In genomic region chr16:47833771-47834170, GRCh38 we compare ENCODE assay signal across 23 cellular contexts.
"Had no signal": no experiment of that assay in that cellular context is flagged by ENCODE, and none has a peak within 500 bp of the region (broad histone marks: within the 10 kb centered on the region; RNA-seq: fewer than 3 reads in every experiment).

No MANE protein-coding gene starts in this region.

- H3K4me1 Mint-ChIP-seq: mesothelial cell of epicardium, naive B cell had no signal

- H3K4me3 Mint-ChIP-seq: mesothelial cell of epicardium, naive B cell had no signal

- H3K4me1 ChIP-seq: esophagus squamous epithelium, gastrocnemius medialis, heart right ventricle, left lung, lower lobe of right lung had no signal

- H3K27ac Mint-ChIP-seq: mesothelial cell of epicardium, naive B cell had no signal

- ATAC-seq: esophagus mucosa, gastrocnemius medialis, heart right ventricle, left cardiac atrium, left lung, left ventricle myocardium superior, lower lobe of right lung, mucosa of descending colon had no signal

- H3K36me3 ChIP-seq: esophagus squamous epithelium, gastrocnemius medialis, heart right ventricle, left lung, lower lobe of right lung had no signal

- H3K4me3 ChIP-seq: coronary artery, dorsolateral prefrontal cortex, esophagus squamous epithelium, gastrocnemius medialis, heart right ventricle, left lung, lower lobe of right lung, mucosa of descending colon had no signal

- DNase-seq: dermis blood vessel endothelial cell; dorsolateral prefrontal cortex; effector CD4-positive, alpha-beta T cell; effector memory CD4-positive, alpha-beta T cell; erythroblast; esophagus squamous epithelium; foreskin fibroblast; foreskin melanocyte; gastrocnemius medialis; glutamatergic neuron; head of caudate nucleus; heart right ventricle; hippocampal formation; left cardiac atrium; left lung; left ventricle myocardium superior; lower lobe of right lung; mucosa of descending colon; naive B cell had no signal

- H3K27me3 ChIP-seq: dorsolateral prefrontal cortex, esophagus squamous epithelium, gastrocnemius medialis, heart right ventricle, left lung had no signal

- H3K27ac ChIP-seq: coronary artery, dorsolateral prefrontal cortex, epithelial cell of prostate, esophagus squamous epithelium, gastrocnemius medialis, heart right ventricle, left lung, lower lobe of right lung had no signal
